8 cellular contexts compared by ENCODE assay signal in genomic region chr4:151015458-151016344, GRCh38. TPM values are rescaled to one million over a fixed set of nuclear protein-coding genes. Genes with fewer than 3 reads are reported as not detected.
DNase-seq lines count a peak whose midpoint lies in the region; ATAC-seq, FAIRE-seq and TF ChIP-seq lines count a peak whose summit lies in the region.

No MANE protein-coding gene starts in this region.

- TF ChIP-seq CTCF in BJ (IDR thresholded peaks at IDR 0.05; ENCODE audit: insufficient read depth, low read depth, low read length) (no peak), HepG2 (CRISPR knock-in tag; IDR thresholded peaks at IDR 0.05) (0 out of 2 replicates have a peak, but pooled peaks have one; percentile 3)

- ATAC-seq in HG03378 (IDR thresholded peaks at IDR 0.05; ENCODE audit: unreplicated experiment): peak; percentile 47
- peak; percentile 86 for ATAC-seq in HepG2

- peak; percentile 89 to 91 for TF ChIP-seq POLR2A in HepG2 (IDR thresholded peaks at IDR 0.05; ENCODE audit: insufficient read depth in 1 of 2, low read depth in 2 of 2, low read length in 2 of 2)

- H4K20me1 ChIP-seq in HepG2 (ENCODE audit: insufficient read depth, low read length): peaks cover 12% of the 10 kb centered on the region

- H3K79me2 ChIP-seq in HepG2 (ENCODE audit: insufficient read depth, low read length): peaks cover 33% of the 10 kb centered on the region

- 0% methylated on average over 4 of the region's 87 CpGs for WGBS in HepG2 (ENCODE audit: low lambda C conversion rate)

- H3K4me3 ChIP-seq in BJ (ENCODE audit: low read depth, low read length) (peak overlapping the region; percentile 99), HepG2 (replicated peaks in 1 of 3; ENCODE audit: insufficient read depth in 1 of 3, low read depth in 2 of 3, low read length in 3 of 3) (peak overlapping the region; percentile 81 to 99 (median 97))

- no peak for DNase-seq in BJ (ENCODE audit: low read depth)
- DNase-seq in GM19238 (ENCODE audit: insufficient read length, low spot score): peak; percentile 76
- peak; percentile 48 for DNase-seq in NCI-H446 treated with DMSO at 0.1 percent for 48 hours (lab: John Stamatoyannopoulos, UW)
- peak; percentile 86 for DNase-seq in activated CD4-positive, alpha-beta T cell treated with anti-CD3 and anti-CD28 coated beads for 48 hours
- DNase-seq in dedifferentiated amniotic fluid mesenchymal stem cell (ENCODE audit: extremely low spot score): peak; percentile 57
- DNase-seq in HepG2 (ENCODE audit: low spot score): peak; percentile 64
- peak; percentile 73 to 78 for DNase-seq in stimulated activated CD4-positive, alpha-beta T cell treated with anti-CD3 and anti-CD28 coated beads, Interleukin-2, amount 100 ng/mL, for 48 hours

- BruUV-seq in HepG2 (replicated peaks; lab: Mats Ljungman, UMichigan): no TSS peak

- H3K36me3 ChIP-seq in BJ (ENCODE audit: control insufficient read depth, insufficient read depth, low read length): no peaks in the 10 kb centered on the region
- no peaks in the 10 kb centered on the region for H3K36me3 ChIP-seq in HepG2 (replicated peaks in 1 of 2; ENCODE audit: control insufficient read depth in 1 of 2, insufficient read depth in 2 of 2, low read length in 2 of 2)

- intact Hi-C loops in HepG2 (cut with micrococcal nuclease; ENCODE audit: unreplicated experiment): loop anchor here (1.0 to 2.0 kb wide), 2 partner anchors 43 to 84 kb away; partner anchors contain the start of gene RPS3A

- peak overlapping the region; percentile 86 for H3K4me2 ChIP-seq in HepG2 (ENCODE audit: low read depth, low read length)

- in situ Hi-C loops in HepG2 (cut with HindIII; ENCODE audit: extremely low pct_ligation_motif_present, low pct_unique_long_range_greater_than_20kb): loop anchor here (5.0 kb wide), 1 partner anchor 82 kb away; the partner anchor contains the start of gene RPS3A

- 0 out of 2 replicates have a peak, but pooled peaks have one; percentile 10 for TF ChIP-seq RAD21 in HepG2 (CRISPR knock-in tag; IDR thresholded peaks at IDR 0.05)

- peak overlapping the region; percentile 94 for H3K9ac ChIP-seq in HepG2 (ENCODE audit: insufficient read depth, low read depth, low read length)

- CTCF ChIA-PET in BJ (lab: Yijun Ruan, JAX): interaction anchor here (0.7 kb wide), 2 partner anchors 322 to 1364 kb away, joined by 3 read pairs; no protein-coding TSS in a partner anchor
- CTCF ChIA-PET in HepG2 (lab: Yijun Ruan, JAX; ENCODE audit: low intra/inter-chr PET ratio, low total read pairs): no interaction called here

- no peak overlapping the region for H2AFZ ChIP-seq in HepG2 (ENCODE audit: low read length)

- H3K4me1 ChIP-seq in HepG2 (ENCODE audit: insufficient read depth, low read length): peaks cover 26% of the 10 kb centered on the region

- H3K27me3 ChIP-seq in BJ (ENCODE audit: control insufficient read depth, insufficient read depth, low read length) (no peaks in the 10 kb centered on the region), HepG2 (ENCODE audit: control insufficient read depth in 1 of 2, insufficient read depth in 2 of 2, low read length in 2 of 2) (peaks cover 0 to 1% of the 10 kb centered on the region in 2 experiments; a peak in 2 of 5 replicates)

- POLR2A ChIA-PET in BJ (lab: Charles Lee): no interaction called here
- POLR2A ChIA-PET in HepG2 (lab: Yijun Ruan, JAX): interaction anchor here (1.0 to 2.2 kb wide), 5 partner anchors 13 to 310 kb away, joined by 3 to 6 read pairs (median 4); partner anchors contain the start of gene SH3D19

- H3K9me3 ChIP-seq in HepG2 (ENCODE audit: low read length): no peaks in the 10 kb centered on the region

- H3K27ac ChIP-seq in HepG2 (ENCODE audit: extremely low read length, insufficient read depth, low read length): peak overlapping the region; percentile 99

- no peak for TF ChIP-seq EP300 in HepG2 (IDR thresholded peaks at IDR 0.05; ENCODE audit: low read depth in 2 of 2, low read length in 2 of 2)
- TF ChIP-seq EP300 in HepG2 (CRISPR knock-in tag; IDR thresholded peaks at IDR 0.05; ENCODE audit: borderline replicate concordance): peak; percentile 34; the same call in 1 of the 2 replicates

- FAIRE-seq in HepG2 (lab: Jason Lieb, UNC): peak; percentile 23

TF ChIP-seq in HepG2, 621 proteins besides CTCF, POLR2A, EP300 and RAD21 (continues in another document):
- 0 out of 2 replicates have a peak, but pooled peaks have one; percentile 10 for TF ChIP-seq SP5 (CRISPR knock-in tag; IDR thresholded peaks at IDR 0.05; ENCODE audit: borderline replicate concordance, low read depth)
- TF ChIP-seq DDIT3 (CRISPR knock-in tag; IDR thresholded peaks at IDR 0.05): no peak
- TF ChIP-seq RFX1 (IDR thresholded peaks at IDR 0.05): no peak
- TF ChIP-seq ZNF563 (CRISPR knock-in tag; IDR thresholded peaks at IDR 0.05): peak; percentile 87
- TF ChIP-seq CEBPZ (IDR thresholded peaks at IDR 0.05; ENCODE audit: low read length): no peak
- TF ChIP-seq PATZ1 (CRISPR knock-in tag; IDR thresholded peaks at IDR 0.05): peak; percentile 62
- TF ChIP-seq ZNF367 (CRISPR knock-in tag; IDR thresholded peaks at IDR 0.05; ENCODE audit: borderline replicate concordance): no peak
- peak; percentile 87; the same call in 1 of the 2 replicates for TF ChIP-seq SNAPC2 (CRISPR knock-in tag; IDR thresholded peaks at IDR 0.05)
- TF ChIP-seq JDP2 (CRISPR knock-in tag; IDR thresholded peaks at IDR 0.05; ENCODE audit: borderline replicate concordance): no peak; the same call in 1 of the 2 replicates

RNA-seq across cellular contexts. Expression of gene LRBA, which starts 0.6 kb away (rescaled TPM):
- polyA plus RNA-seq in BJ (2011; rRNA removed) (8.2 and 11.0 TPM in 2 replicates), HepG2 (2011; rRNA removed) (18.5 and 21.0 TPM in 2 replicates)
- 23.8 and 25.5 TPM in 2 replicates for polyA minus RNA-seq in BJ (2011; rRNA and poly(A)+ RNA removed)
- 37.2 and 67.1 TPM in 2 replicates for total RNA-seq in HepG2 (2016; rRNA removed; fragmentation: Illumina TruSeq; extraction: Trizol)
- 13.5 and 14.5 TPM in 2 replicates for total RNA-seq in HepG2 (2016; cell fraction: cytosol; rRNA removed; fragmentation: Illumina TruSeq; extraction: Trizol; ENCODE audit: low read depth)
- 36.8 and 61.9 TPM in 2 replicates for total RNA-seq in HepG2 (2016; cell fraction: insoluble cytoplasmic fraction; rRNA removed; fragmentation: Illumina TruSeq; extraction: Trizol)
- 13.6 and 15.8 TPM in 2 replicates for total RNA-seq in HepG2 (2016; cell fraction: membrane; rRNA removed; fragmentation: Illumina TruSeq; extraction: Trizol)
- total RNA-seq in HepG2 (2016; cell fraction: nucleus; rRNA removed; fragmentation: Illumina TruSeq; extraction: Trizol): 75.4 and 80.4 TPM in 2 replicates
- polyA plus RNA-seq in HepG2 (2011; cell fraction: cytosol; rRNA removed): 20.5 and 24.1 TPM in 2 replicates
- 14.7 and 16.7 TPM in 2 replicates for polyA plus RNA-seq in HepG2 (2011; cell fraction: nucleus; rRNA removed)
- polyA plus RNA-seq in HepG2 (2012): 22.3 and 23.6 TPM in 2 replicates
- polyA plus RNA-seq in HepG2 (2016; cell fraction: cytosol; fragmentation: Illumina TruSeq; extraction: Trizol; ENCODE audit: low read depth): 0.95 and 1.0 TPM in 2 replicates
- polyA plus RNA-seq in HepG2 (2016; cell fraction: insoluble cytoplasmic fraction; fragmentation: Illumina TruSeq; extraction: Trizol; ENCODE audit: low read depth): 38.5 and 39.8 TPM in 2 replicates
- polyA plus RNA-seq in HepG2 (2016; cell fraction: membrane; fragmentation: Illumina TruSeq; extraction: Trizol; ENCODE audit: low read depth): 3.2 and 4.8 TPM in 2 replicates
- 21.6 and 21.9 TPM in 2 replicates for polyA plus RNA-seq in HepG2 (2016; cell fraction: nucleus; fragmentation: Illumina TruSeq; extraction: Trizol; ENCODE audit: insufficient read depth, low read depth)
- polyA minus RNA-seq in HepG2 (2011; rRNA and poly(A)+ RNA removed; ENCODE audit: low replicate concordance): 85.2 TPM in 2 replicates
- 45.2 and 56.0 TPM in 2 replicates for polyA minus RNA-seq in HepG2 (2011; cell fraction: cytosol; rRNA and poly(A)+ RNA removed)
- 224 and 240 TPM in 2 replicates for polyA minus RNA-seq in HepG2 (2011; cell fraction: nucleus; rRNA and poly(A)+ RNA removed)
